In genomic region chr20:63613863-63614597, GRCh38 we compare ENCODE assay signal across 1 cellular context.
TF ChIP-seq lines count a peak whose summit lies in the region.
"Not testable (repeated sequence)": the region's sequence is repeated elsewhere in the genome, so short reads cannot be mapped to it uniquely, and the experiment has no call there.

No MANE protein-coding gene starts in this region.

TF ChIP-seq in K562, 482 proteins besides CTCF, POLR2A, EP300 and RAD21:
- peak; percentile 99 for TF ChIP-seq ZBTB33 (CRISPR knock-in tag; IDR thresholded peaks at IDR 0.05)
- 0 out of 2 replicates have a peak, but pooled peaks have one; percentile 9 for TF ChIP-seq NFIC (IDR thresholded peaks at IDR 0.05)
- TF ChIP-seq ATF3 (IDR thresholded peaks at IDR 0.05), result peak; percentile 25; the same call in 1 of the 2 replicates
- not testable (repeated sequence) for TF ChIP-seq ATF3 (CRISPR knock-in tag; conservative IDR thresholded peaks at IDR 0.05)
TF ChIP-seq in K562: peak in this region for 3; not testable (repeated sequence) for 479.
